ENCODE assay signal across 8 cellular contexts in the genomic region with DNA sequence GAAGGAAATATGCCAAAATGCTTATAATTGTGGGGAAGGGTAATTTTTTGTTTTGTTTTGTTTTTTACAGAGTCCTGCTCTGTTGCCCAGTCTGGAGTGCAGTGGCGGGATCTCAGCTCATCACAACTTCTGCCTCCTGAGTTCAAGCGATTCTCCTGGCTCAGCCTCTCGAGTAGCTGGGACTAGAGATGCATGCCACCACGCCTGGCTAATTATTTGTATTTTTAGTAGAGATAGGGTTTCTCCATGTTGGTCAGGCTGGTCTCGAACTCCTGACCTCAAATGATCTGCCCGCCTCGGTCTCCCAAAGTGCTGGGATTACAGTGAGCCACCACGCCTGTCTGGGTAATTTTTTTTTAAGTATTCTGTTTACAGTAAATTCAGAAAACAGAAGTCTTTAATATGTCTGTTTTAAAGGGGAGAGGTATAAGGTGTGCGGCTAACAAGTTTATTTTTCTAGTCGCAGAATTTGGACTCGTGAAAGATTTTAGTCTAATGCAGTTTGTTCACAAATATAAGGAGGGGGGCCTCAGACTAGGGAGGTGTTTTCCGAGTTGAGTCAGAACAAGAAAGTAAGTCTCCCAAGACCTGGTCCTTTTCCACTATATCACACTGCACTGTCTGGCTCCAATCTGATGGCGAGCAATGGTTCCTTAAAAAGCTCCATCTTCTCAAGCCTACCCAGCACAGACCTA. TPM values are rescaled to one million over a fixed set of nuclear protein-coding genes. Genes with fewer than 3 reads are reported as not detected.
DNase-seq lines count a peak whose midpoint lies in the region; ATAC-seq and TF ChIP-seq lines count a peak whose summit lies in the region.

No MANE protein-coding gene starts in this region.

- H3K4me2 ChIP-seq in neural progenitor cell: no peak overlapping the region

- peaks cover 10% of the 10 kb centered on the region for H3K4me1 Mint-ChIP-seq in neural progenitor cell

- H3K4me3 Mint-ChIP-seq in neural progenitor cell: peak overlapping the region; percentile 93

- no peaks in the 10 kb centered on the region for H3K36me3 Mint-ChIP-seq in neural progenitor cell

- H3K27me3 ChIP-seq in breast epithelium (no peaks in the 10 kb centered on the region), neural progenitor cell (peaks cover 99% of the 10 kb centered on the region)

- H3K27me3 Mint-ChIP-seq in neural progenitor cell (ENCODE audit: insufficient read depth, low read depth): peaks cover 31% of the 10 kb centered on the region

- H3K9ac ChIP-seq in neural progenitor cell: no peak overlapping the region

- peaks cover 3% of the 10 kb centered on the region for H3K9me3 Mint-ChIP-seq in neural progenitor cell

- DNase-seq in breast epithelium (ENCODE audit: low spot score in 2 of 2) (no peak), neural progenitor cell (ENCODE audit: low spot score) (no peak), 8988T (no peak)

- intact Hi-C loops in breast epithelium (cut with DNase I; ENCODE audit: low total_unique reads): loop anchor here (5.0 kb wide), 1 partner anchor 723 kb away; no protein-coding TSS in a partner anchor

- no peak overlapping the region for H2AFZ ChIP-seq in neural progenitor cell (replicated peaks)

- H3F3A ChIP-seq in neural progenitor cell (ENCODE audit: low read depth): peaks cover 9% of the 10 kb centered on the region

- peak overlapping the region in 1 of 2 donors; percentile 83 for H3K27ac ChIP-seq in breast epithelium
- H3K27ac ChIP-seq in neural progenitor cell: no peak overlapping the region

- H3K27ac Mint-ChIP-seq in neural progenitor cell: no peak overlapping the region

- no peaks in the 10 kb centered on the region for H3K9me3 ChIP-seq in breast epithelium
- H3K9me3 ChIP-seq in neural progenitor cell (ENCODE audit: low read depth): no peaks in the 10 kb centered on the region

- H4K20me1 ChIP-seq in neural progenitor cell (ENCODE audit: low read depth): peaks cover 28% of the 10 kb centered on the region

- H3K4me1 ChIP-seq in breast epithelium (peaks cover 0 to 3% of the 10 kb centered on the region in 2 donors), neural progenitor cell (peaks cover 3% of the 10 kb centered on the region)

- H3K4me3 ChIP-seq in GM08714 (ENCODE audit: low read length) (peak overlapping the region; percentile 82), breast epithelium (peak overlapping the region; percentile 53 to 92 (median 73)), neural progenitor cell (no peak overlapping the region)

- no peak for TF ChIP-seq POLR2A in breast epithelium (IDR thresholded peaks at IDR 0.05)

- TF ChIP-seq CTCF in breast epithelium (IDR thresholded peaks at IDR 0.05) (no peak), neural progenitor cell (IDR thresholded peaks at IDR 0.05) (no peak)

- no peaks in the 10 kb centered on the region for H3K36me3 ChIP-seq in breast epithelium
- H3K36me3 ChIP-seq in neural progenitor cell: no peaks in the 10 kb centered on the region

- ATAC-seq in HG02973 (IDR thresholded peaks at IDR 0.05; ENCODE audit: unreplicated experiment) (peak; percentile 16), HG03439 (IDR thresholded peaks at IDR 0.05; ENCODE audit: unreplicated experiment) (no peak), HG03520 (IDR thresholded peaks at IDR 0.05; ENCODE audit: unreplicated experiment) (no peak), HG03521 (IDR thresholded peaks at IDR 0.05; ENCODE audit: unreplicated experiment) (no peak)

- H3K79me2 ChIP-seq in neural progenitor cell (ENCODE audit: low read depth): no peaks in the 10 kb centered on the region

RNA-seq across cellular contexts. Expression of a gene that starts 1.5 kb away (rescaled TPM):
- total RNA-seq in breast epithelium (100 to 1,000 TPM; 167 to 797 (median 254) TPM), neural progenitor cell (ENCODE audit: low replicate concordance) (0.06 and 5.1 TPM in 2 replicates)

Comparison
In these comparisons a context has a peak if more than half of its experiments do, and no peak if none do; other contexts are left out.
1. RNA of a gene that starts 1.5 kb away (total RNA-seq): 167 to 797 TPM in breast epithelium; 0.06 to 5.1 TPM in neural progenitor cell; every median in the first group is over 10 times any median in the second.